18 cellular contexts compared by ENCODE assay signal in genomic region chr20:37882961-37883712, GRCh38. TPM values are rescaled to one million over a fixed set of nuclear protein-coding genes. Genes with fewer than 3 reads are reported as not detected.
DNase-seq lines count a peak whose midpoint lies in the region; ATAC-seq and TF ChIP-seq lines count a peak whose summit lies in the region.
"Had no signal": no experiment of that assay in that cellular context is flagged by ENCODE, and none has a peak within 500 bp of the region (broad histone marks: within the 10 kb centered on the region; RNA-seq: fewer than 3 reads in every experiment).

No MANE protein-coding gene starts in this region.

- DNase-seq in NCI-H2227 (lab: John Stamatoyannopoulos, UW; ENCODE audit: unreplicated experiment) (peak; percentile 20), NCI-H2227 treated with DMSO at 0.1 percent for 48 hours (lab: John Stamatoyannopoulos, UW) (no peak), NCI-H146 treated with DMSO at 0.1 percent for 48 hours (lab: John Stamatoyannopoulos, UW; ENCODE audit: unreplicated experiment) (peak; percentile 85), SJCRH30 (peak; percentile 53 to 75), erythroblast (lab: John Stamatoyannopoulos, UW) (no peak), sciatic nerve (ENCODE audit: low spot score) (no peak)
- DNase-seq: DMS 273 treated with DMSO at 0.1 percent for 48 hours; Karpas-422; MM.1S; NCI-H1436 treated with DMSO at 0.1 percent for 48 hours; NCI-H524 treated with DMSO at 0.1 percent for 48 hours; NK-92 treated with Interleukin-12 subunit alpha and Interleukin-12 subunit beta, amount 100 ng/mL, for 24 hours; SHP77; T-helper 1 cell had no signal

- H3K27me3 ChIP-seq in SJCRH30: no peaks in the 10 kb centered on the region
- H3K27me3 ChIP-seq: BLaER1 treated with 17β-estradiol and CSF1 and Interleukin-3, amounts not matched to agents 10 nM and 100 nM had no signal

- intact Hi-C loops in sciatic nerve (cut with DNase I): no loop called here

- H3K4me3 ChIP-seq in SJCRH30: peak overlapping the region; percentile 2; the same call in 1 of the 2 replicates
- H3K4me3 ChIP-seq: A549; BLaER1 treated with 17β-estradiol and CSF1 and Interleukin-3, amounts not matched to agents 10 nM and 100 nM had no signal

- no peak for ATAC-seq in activated CD4-positive, CD25-positive, alpha-beta regulatory T cell treated with anti-CD3 and anti-CD28 coated beads, Interleukin-2, amount 50 U/mL, for 24 hours
- ATAC-seq in sciatic nerve: no peak
- ATAC-seq: SK-N-SH treated with all-trans-retinoic acid at 6 μM for 48 hours had no signal

- H3K36me3 ChIP-seq in SJCRH30: no peaks in the 10 kb centered on the region
- H3K36me3 ChIP-seq: BLaER1 treated with 17β-estradiol and CSF1 and Interleukin-3, amounts not matched to agents 10 nM and 100 nM had no signal

- H3K9me3 ChIP-seq in SJCRH30 (replicated peaks): no peaks in the 10 kb centered on the region
- H3K9me3 ChIP-seq: A549; BLaER1 treated with 17β-estradiol and CSF1 and Interleukin-3, amounts not matched to agents 10 nM and 100 nM had no signal

- H3K27ac ChIP-seq in SJCRH30: peak overlapping the region; percentile 96
- H3K27ac ChIP-seq: A549; BLaER1 treated with 17β-estradiol and CSF1 and Interleukin-3, amounts not matched to agents 10 nM and 100 nM had no signal

- no peak for TF ChIP-seq POLR2A in erythroblast (IDR thresholded peaks at IDR 0.05; ENCODE audit: low read length)

- H3K4me1 ChIP-seq in SJCRH30: peaks cover 54% of the 10 kb centered on the region
- H3K4me1 ChIP-seq: A549 had no signal

RNA-seq across cellular contexts. Expression of gene VSTM2L, which starts 19.8 kb away (rescaled TPM):
- 0.18 and 0.22 TPM in 2 replicates for total RNA-seq in SJCRH30 (2014; rRNA removed; shearing (Covaris generic))
- total RNA-seq in sciatic nerve: 1.6 TPM

Comparison
In these comparisons a context has a peak if more than half of its experiments do, and no peak if none do; other contexts are left out.
1. DNase-seq: peak in NCI-H2227 (single experiment), NCI-H146 treated with DMSO at 0.1 percent for 48 hours (single experiment) and SJCRH30 (2 of 2); none in NCI-H2227 treated with DMSO at 0.1 percent for 48 hours (single experiment), erythroblast (0 of 2) and sciatic nerve (single experiment).